Comparison of ENCODE assay signal across 29 cellular contexts in the genomic region with DNA sequence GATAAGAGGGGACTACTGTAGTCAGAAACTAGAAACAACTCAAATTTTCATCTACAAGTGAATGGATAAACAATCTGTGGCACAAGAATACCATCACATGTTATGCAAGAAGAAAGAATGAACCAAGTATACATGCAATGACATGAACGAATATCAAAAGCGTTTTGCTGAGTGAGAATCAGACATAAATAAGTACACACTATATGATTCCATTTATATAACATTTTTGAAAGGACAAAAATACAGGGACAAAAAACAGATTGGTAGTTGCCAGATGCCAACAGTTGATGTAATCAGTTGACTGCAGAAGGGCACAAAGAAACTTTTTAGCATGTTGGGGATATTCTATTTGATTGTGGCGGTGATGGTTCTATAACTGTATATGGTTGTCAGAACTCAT. TPM values are rescaled to one million over a fixed set of nuclear protein-coding genes. Genes with fewer than 3 reads are reported as not detected.
DNase-seq lines count a peak whose midpoint lies in the region; ATAC-seq, FAIRE-seq and TF ChIP-seq lines count a peak whose summit lies in the region.
"Had no signal": no experiment of that assay in that cellular context is flagged by ENCODE, and none has a peak within 500 bp of the region (broad histone marks: within the 10 kb centered on the region; RNA-seq: fewer than 3 reads in every experiment).

No MANE protein-coding gene starts in this region.

- H4K20me1 ChIP-seq in K562 (replicated peaks; ENCODE audit: control insufficient read depth, insufficient read depth, low read length), result no peaks in the 10 kb centered on the region

- CTCF ChIA-PET in K562 (lab: Yijun Ruan, JAX; ENCODE audit: low intra/inter-chr PET ratio), result no interaction called here

- no peak overlapping the region for H3K27ac ChIP-seq in K562 (ENCODE audit: extremely low read depth, low read depth, low read length)
- H3K27ac ChIP-seq in psoas muscle, result peak overlapping the region; percentile 91
- peak overlapping the region; percentile 87 for H3K27ac ChIP-seq in temporal lobe (ENCODE audit: low read depth, low read length)
- H3K27ac ChIP-seq: A549, C4-2B, HL-60 had no signal

- H3K4me2 ChIP-seq in K562 (ENCODE audit: insufficient read depth, low read length), result no peak overlapping the region
- H3K4me2 ChIP-seq: A549 had no signal

- WGBS in K562 (ENCODE audit: insufficient coverage, low coverage, missing lambda C conversion rate), result 0% methylated on average over 3 of the region's 3 CpGs
- WGBS in psoas muscle, 3 donors, result 66 to 84% (median 72%) methylated on average over 3 of the region's 3 CpGs

- BruUV-seq in K562 (replicated peaks; lab: Mats Ljungman, UMichigan), result no TSS peak

- H3K27me3 ChIP-seq in K562 (ENCODE audit: control insufficient read depth in 2 of 2, insufficient read depth in 2 of 2, low read length in 2 of 2) (no peaks in the 10 kb centered on the region), psoas muscle (ENCODE audit: insufficient read depth in 3 of 3, low read length in 2 of 3) (no peaks in the 10 kb centered on the region)

- POLR2A ChIA-PET in K562 (lab: Yijun Ruan, JAX), result no interaction called here

- H3K36me3 ChIP-seq in K562 (ENCODE audit: control insufficient read depth, insufficient read depth, low read length) (no peaks in the 10 kb centered on the region), psoas muscle (ENCODE audit: insufficient read depth in 1 of 2, low read depth in 1 of 2) (no peaks in the 10 kb centered on the region)

- no peak for TF ChIP-seq EP300 in K562 (IDR thresholded peaks at IDR 0.05; ENCODE audit: low read length)

- H3K79me2 ChIP-seq in K562 (ENCODE audit: control insufficient read depth, insufficient read depth, low read length), result no peaks in the 10 kb centered on the region

- intact Hi-C loops in K562 (cut with micrococcal nuclease), result no loop called here
- intact Hi-C loops in psoas muscle (cut with DNase I), result no loop called here

- no peaks in the 10 kb centered on the region for H3K9me1 ChIP-seq in K562 (ENCODE audit: control insufficient read depth, insufficient read depth, low read length)

- H3K4me1 ChIP-seq in K562 (replicated peaks in 1 of 2; ENCODE audit: control insufficient read depth in 2 of 2, insufficient read depth in 2 of 2, low read length in 2 of 2), result no peaks in the 10 kb centered on the region
- H3K4me1 ChIP-seq in psoas muscle, result peaks cover 20% of the 10 kb centered on the region
- H3K4me1 ChIP-seq: Caco-2 had no signal

- no peak for TF ChIP-seq POLR2A in K562 (conservative IDR thresholded peaks at IDR 0.05)

- no peak overlapping the region for H3K9ac ChIP-seq in K562 (ENCODE audit: insufficient read depth in 1 of 2, low read depth in 2 of 2, low read length in 2 of 2)

- TF ChIP-seq CTCF in K562 (IDR thresholded peaks at IDR 0.05 in 2 of 3, conservative IDR thresholded peaks at IDR 0.05 in 1 of 3; ENCODE audit: insufficient read depth in 2 of 3, low read depth in 1 of 3, low read length in 3 of 3), result no peak
- no peak for TF ChIP-seq CTCF in psoas muscle (IDR thresholded peaks at IDR 0.05)

- in situ Hi-C loops in K562 (cut with MboI), result loop anchor here (10.0 kb wide), 1 partner anchor 112 kb away; no protein-coding TSS in a partner anchor

- no peak for DNase-seq in K562 (ENCODE audit: extremely low read depth in 1 of 4, low spot score in 3 of 4)
- no peak for DNase-seq in frontal cortex (ENCODE audit: low spot score in 2 of 2)
- DNase-seq in psoas muscle, result no peak
- DNase-seq in NCI-H1930 (lab: John Stamatoyannopoulos, UW), result no peak
- no peak for DNase-seq in NCI-H2227 treated with DMSO at 0.1 percent for 48 hours (lab: John Stamatoyannopoulos, UW)
- no peak for DNase-seq in amniotic stem cell (lab: John Stamatoyannopoulos, UW)
- DNase-seq: Caco-2; CD8-positive, alpha-beta T cell; DMS 273 treated with DMSO at 0.1 percent for 48 hours; DMS79 treated with DMSO at 0.1 percent for 48 hours; GF-D8; GOT3; HCEC 1CT; Karpas-422; NCI-H1092; NCI-H1436; NCI-H187; NCI-H446 treated with DMSO at 0.1 percent for 48 hours; NCI-H526; NCI-H82; NK-92 treated with Interleukin-12 subunit alpha and Interleukin-12 subunit beta, amount 100 ng/mL, for 24 hours; RPMI8226; SHP77 treated with DMSO at 0.1 percent for 48 hours had no signal

- no peak overlapping the region for H2AFZ ChIP-seq in K562 (ENCODE audit: low read depth, low read length)

- ATAC-seq in K562 (no peak), psoas muscle (no peak)
- ATAC-seq: A549; CD8-positive, alpha-beta T cell had no signal

- H3K4me3 ChIP-seq in K562, result no peak overlapping the region
- H3K4me3 ChIP-seq in psoas muscle, result peak overlapping the region; percentile 63
- H3K4me3 ChIP-seq: A549 had no signal

- no peaks in the 10 kb centered on the region for H3K9me3 ChIP-seq in K562 (replicated peaks; ENCODE audit: control insufficient read depth, insufficient read depth, low read depth, low read length)
- no peaks in the 10 kb centered on the region for H3K9me3 ChIP-seq in psoas muscle
- H3K9me3 ChIP-seq: A549, Caco-2 had no signal

- TF ChIP-seq RAD21 in K562 (CRISPR knock-in tag; conservative IDR thresholded peaks at IDR 0.05 in 1 of 2, IDR thresholded peaks at IDR 0.05 in 1 of 2), result no peak

- FAIRE-seq in K562 (lab: Jason Lieb, UNC) (peak; percentile 64), frontal cortex (lab: Jason Lieb, UNC) (peak; percentile 26)
- FAIRE-seq: A549, GM12891 had no signal

TF ChIP-seq in K562, 482 proteins besides CTCF, POLR2A, EP300 and RAD21 (continues in another document):
- TF ChIP-seq ARNT (IDR thresholded peaks at IDR 0.05), result no peak
- TF ChIP-seq, protein P1, sequence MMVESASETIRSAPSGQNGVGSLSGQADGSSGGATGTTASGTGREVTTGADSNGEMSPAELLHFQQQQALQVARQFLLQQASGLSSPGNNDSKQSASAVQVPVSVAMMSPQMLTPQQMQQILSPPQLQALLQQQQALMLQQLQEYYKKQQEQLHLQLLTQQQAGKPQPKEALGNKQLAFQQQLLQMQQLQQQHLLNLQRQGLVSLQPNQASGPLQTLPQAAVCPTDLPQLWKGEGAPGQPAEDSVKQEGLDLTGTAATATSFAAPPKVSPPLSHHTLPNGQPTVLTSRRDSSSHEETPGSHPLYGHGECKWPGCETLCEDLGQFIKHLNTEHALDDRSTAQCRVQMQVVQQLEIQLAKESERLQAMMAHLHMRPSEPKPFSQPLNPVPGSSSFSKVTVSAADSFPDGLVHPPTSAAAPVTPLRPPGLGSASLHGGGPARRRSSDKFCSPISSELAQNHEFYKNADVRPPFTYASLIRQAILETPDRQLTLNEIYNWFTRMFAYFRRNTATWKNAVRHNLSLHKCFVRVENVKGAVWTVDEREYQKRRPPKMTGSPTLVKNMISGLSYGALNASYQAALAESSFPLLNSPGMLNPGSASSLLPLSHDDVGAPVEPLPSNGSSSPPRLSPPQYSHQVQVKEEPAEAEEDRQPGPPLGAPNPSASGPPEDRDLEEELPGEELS (CRISPR knock-in tag; IDR thresholded peaks at IDR 0.05; ENCODE audit: borderline replicate concordance), result no peak
- TF ChIP-seq, protein P2, sequence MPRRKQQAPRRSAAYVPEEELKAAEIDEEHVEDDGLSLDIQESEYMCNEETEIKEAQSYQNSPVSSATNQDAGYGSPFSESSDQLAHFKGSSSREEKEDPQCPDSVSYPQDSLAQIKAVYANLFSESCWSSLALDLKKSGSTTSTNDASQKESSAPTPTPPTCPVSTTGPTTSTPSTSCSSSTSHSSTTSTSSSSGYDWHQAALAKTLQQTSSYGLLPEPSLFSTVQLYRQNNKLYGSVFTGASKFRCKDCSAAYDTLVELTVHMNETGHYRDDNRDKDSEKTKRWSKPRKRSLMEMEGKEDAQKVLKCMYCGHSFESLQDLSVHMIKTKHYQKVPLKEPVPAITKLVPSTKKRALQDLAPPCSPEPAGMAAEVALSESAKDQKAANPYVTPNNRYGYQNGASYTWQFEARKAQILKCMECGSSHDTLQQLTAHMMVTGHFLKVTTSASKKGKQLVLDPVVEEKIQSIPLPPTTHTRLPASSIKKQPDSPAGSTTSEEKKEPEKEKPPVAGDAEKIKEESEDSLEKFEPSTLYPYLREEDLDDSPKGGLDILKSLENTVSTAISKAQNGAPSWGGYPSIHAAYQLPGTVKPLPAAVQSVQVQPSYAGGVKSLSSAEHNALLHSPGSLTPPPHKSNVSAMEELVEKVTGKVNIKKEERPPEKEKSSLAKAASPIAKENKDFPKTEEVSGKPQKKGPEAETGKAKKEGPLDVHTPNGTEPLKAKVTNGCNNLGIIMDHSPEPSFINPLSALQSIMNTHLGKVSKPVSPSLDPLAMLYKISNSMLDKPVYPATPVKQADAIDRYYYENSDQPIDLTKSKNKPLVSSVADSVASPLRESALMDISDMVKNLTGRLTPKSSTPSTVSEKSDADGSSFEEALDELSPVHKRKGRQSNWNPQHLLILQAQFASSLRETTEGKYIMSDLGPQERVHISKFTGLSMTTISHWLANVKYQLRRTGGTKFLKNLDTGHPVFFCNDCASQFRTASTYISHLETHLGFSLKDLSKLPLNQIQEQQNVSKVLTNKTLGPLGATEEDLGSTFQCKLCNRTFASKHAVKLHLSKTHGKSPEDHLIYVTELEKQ (CRISPR knock-in tag; IDR thresholded peaks at IDR 0.05), result no peak
- no peak for TF ChIP-seq ZNF263 (CRISPR knock-in tag; IDR thresholded peaks at IDR 0.05; ENCODE audit: borderline replicate concordance)
- no peak for TF ChIP-seq SIX5 (IDR thresholded peaks at IDR 0.05; ENCODE audit: borderline replicate concordance in 1 of 2, insufficient read depth in 1 of 2, low read depth in 1 of 2, low read length in 2 of 2)
- TF ChIP-seq MEIS2 (IDR thresholded peaks at IDR 0.05; ENCODE audit: partially characterized antibody), result no peak

RNA-seq across cellular contexts. Expression of a gene that starts 33.6 kb away (rescaled TPM):
- not detected in 2 replicates for total RNA-seq in K562 (2011; cell fraction: chromatin; rRNA removed; ENCODE audit: low replicate concordance)
- total RNA-seq in K562 (2011; cell fraction: nucleolus; rRNA removed), result not detected in 2 replicates
- total RNA-seq in K562 (2011; cell fraction: nucleoplasm; rRNA removed), result not detected in 2 replicates
- not detected in 2 replicates for total RNA-seq in K562 (2014; rRNA removed)
- total RNA-seq in K562 (2014; rRNA removed; fragmentation: Illumina TruSeq; extraction: Trizol), result not detected in 2 replicates
- not detected in 2 replicates for total RNA-seq in K562 (2015; rRNA removed; fragmentation: Illumina TruSeq; extraction: Trizol)
- total RNA-seq in K562 (2021), result not detected in 2 replicates
- polyA plus RNA-seq in K562 (2011; rRNA removed), result 0.04 TPM in 1 of 2 replicates, not detected in the other
- polyA plus RNA-seq in K562 (2011; cell fraction: cytosol; rRNA removed), result under 0.01 TPM in 1 of 2 replicates, not detected in the other
- polyA plus RNA-seq in K562 (2011; cell fraction: nucleus; rRNA removed), result not detected in 2 replicates
- polyA plus RNA-seq in K562 (2012), result not detected in 2 replicates
- polyA plus RNA-seq in K562 (2014; fragmentation: Illumina TruSeq; extraction: Trizol), result not detected in 2 replicates
- polyA plus RNA-seq in K562 (2014; fragmentation: Nextera tagmentation; extraction: Ambion mirVana), result not detected
- not detected in 2 replicates for polyA plus RNA-seq in K562 (2014; rRNA removed)
- not detected in 2 replicates for polyA minus RNA-seq in K562 (2011; rRNA and poly(A)+ RNA removed)
- polyA minus RNA-seq in K562 (2011; cell fraction: cytosol; rRNA and poly(A)+ RNA removed), result not detected in 2 replicates
- not detected in 2 replicates for polyA minus RNA-seq in K562 (2011; cell fraction: nucleus; rRNA and poly(A)+ RNA removed)
- total RNA-seq in frontal cortex, result 2.0 TPM
- 10 to 100 TPM; 28.1 to 66.2 (median 46.5) TPM for total RNA-seq in psoas muscle
- 1 to 10 TPM in 2 of 3 donors, under 1 TPM in 1; 0.85 to 5.2 (median 1.9) TPM for polyA plus RNA-seq in psoas muscle
- 1.5 TPM for total RNA-seq in temporal lobe
- total RNA-seq: B cell; CD8-positive, alpha-beta T cell had no signal
- polyA plus RNA-seq: A549 had no signal
